11 cellular contexts compared by ENCODE assay signal in genomic region chr6:98039876-98040605, GRCh38.
DNase-seq lines count a peak whose midpoint lies in the region; ATAC-seq and TF ChIP-seq lines count a peak whose summit lies in the region.
"Had no signal": no experiment of that assay in that cellular context is flagged by ENCODE, and none has a peak within 500 bp of the region (broad histone marks: within the 10 kb centered on the region; RNA-seq: fewer than 3 reads in every experiment).

No MANE protein-coding gene starts in this region.

- peak; percentile 12 for DNase-seq in MCF 10A (ENCODE audit: unreplicated experiment)
- no peak for DNase-seq in breast epithelium (ENCODE audit: low spot score in 2 of 2)
- DNase-seq in foreskin keratinocyte: peak in 1 of 2 donors; percentile 26
- DNase-seq in type B pancreatic cell (ENCODE audit: extremely low spot score, unreplicated experiment): no peak
- no peak for DNase-seq in NCI-H2107 (lab: John Stamatoyannopoulos, UW)
- no peak for DNase-seq in activated naive CD4-positive, alpha-beta T cell treated with anti-CD3 and anti-CD28 coated beads for 36 hours
- DNase-seq: activated CD4-positive, alpha-beta T cell treated with anti-CD3 and anti-CD28 coated beads, Interleukin-2, amount 50 U/mL, for 1 hour; CD4-positive, alpha-beta memory T cell; NCI-H524 treated with DMSO at 0.1 percent for 48 hours had no signal

- H3K4me3 ChIP-seq in breast epithelium (no peak overlapping the region), OCI-LY3 (ENCODE audit: low read length) (no peak overlapping the region)

- no peaks in the 10 kb centered on the region for H3K79me2 ChIP-seq in OCI-LY3 (ENCODE audit: low read length)

- no peak for TF ChIP-seq POLR2A in breast epithelium (IDR thresholded peaks at IDR 0.05)

- H3K9me3 Mint-ChIP-seq in MCF 10A (ENCODE audit: unreplicated experiment): no peaks in the 10 kb centered on the region
- no peaks in the 10 kb centered on the region for H3K9me3 Mint-ChIP-seq in type B pancreatic cell
- H3K9me3 Mint-ChIP-seq in activated naive CD4-positive, alpha-beta T cell treated with anti-CD3 and anti-CD28 coated beads for 36 hours: no peaks in the 10 kb centered on the region

- H3K27ac ChIP-seq in breast epithelium (no peak overlapping the region), OCI-LY3 (ENCODE audit: low read length) (no peak overlapping the region), foreskin keratinocyte (no peak overlapping the region)

- H3K9ac ChIP-seq in OCI-LY3 (ENCODE audit: low read length): no peak overlapping the region

- no peaks in the 10 kb centered on the region for H4K20me1 ChIP-seq in OCI-LY3 (ENCODE audit: insufficient read depth, low read length)

- no TSS peak for BruUV-seq in MCF 10A (replicated peaks; lab: Mats Ljungman, UMichigan)

- H3K4me1 ChIP-seq in breast epithelium: no peaks in the 10 kb centered on the region
- no peaks in the 10 kb centered on the region for H3K4me1 ChIP-seq in OCI-LY3 (ENCODE audit: low read length)
- H3K4me1 ChIP-seq in foreskin keratinocyte: no peaks in the 10 kb centered on the region

- H3K27me3 Mint-ChIP-seq in MCF 10A (ENCODE audit: insufficient read depth, unreplicated experiment) (peaks cover 68% of the 10 kb centered on the region), type B pancreatic cell (peaks cover 20% of the 10 kb centered on the region)
- no peaks in the 10 kb centered on the region for H3K27me3 Mint-ChIP-seq in activated naive CD4-positive, alpha-beta T cell treated with anti-CD3 and anti-CD28 coated beads for 36 hours (ENCODE audit: low read depth)
- H3K27me3 Mint-ChIP-seq: CD4-positive, alpha-beta memory T cell had no signal

- H2AFZ ChIP-seq in OCI-LY3 (ENCODE audit: low read depth, low read length): no peak overlapping the region

- H3K9me3 ChIP-seq in breast epithelium (no peaks in the 10 kb centered on the region), OCI-LY3 (ENCODE audit: insufficient read depth, low read length) (no peaks in the 10 kb centered on the region)

- H3K27ac Mint-ChIP-seq in MCF 10A (ENCODE audit: low read depth, unreplicated experiment) (no peak overlapping the region), type B pancreatic cell (no peak overlapping the region)
- no peak overlapping the region for H3K27ac Mint-ChIP-seq in activated naive CD4-positive, alpha-beta T cell treated with anti-CD3 and anti-CD28 coated beads for 36 hours
- H3K27ac Mint-ChIP-seq: CD4-positive, alpha-beta memory T cell had no signal

- intact Hi-C loops in MCF 10A (cut with micrococcal nuclease): loop anchor here (1.0 to 5.0 kb wide), 4 partner anchors 313 to 543 kb away; no protein-coding TSS in a partner anchor
- intact Hi-C loops in breast epithelium (cut with DNase I; ENCODE audit: low total_unique reads): no loop called here
- intact Hi-C loops in activated naive CD4-positive, alpha-beta T cell treated with anti-CD3 and anti-CD28 coated beads for 36 hours (cut with micrococcal nuclease): no loop called here

- peak overlapping the region; percentile 33; the same call in 1 of the 2 replicates for H3K4me2 ChIP-seq in OCI-LY3 (ENCODE audit: low read length)

- POLR2A ChIA-PET in MCF 10A (lab: Yijun Ruan, JAX): no interaction called here

- no peaks in the 10 kb centered on the region for H3K36me3 ChIP-seq in breast epithelium
- no peaks in the 10 kb centered on the region for H3K36me3 ChIP-seq in OCI-LY3 (replicated peaks; ENCODE audit: low read depth, low read length)

- CTCF ChIA-PET in MCF 10A (lab: Yijun Ruan, JAX): interaction anchor here (0.6 to 1.2 kb wide), 3 partner anchors 315 to 546 kb away, joined by 3 read pairs; no protein-coding TSS in a partner anchor
- CTCF ChIA-PET in activated naive CD4-positive, alpha-beta T cell treated with anti-CD3 and anti-CD28 coated beads for 36 hours (lab: Charles Lee): no interaction called here

- ATAC-seq in foreskin keratinocyte (peak; percentile 38), HG03520 (IDR thresholded peaks at IDR 0.05; ENCODE audit: unreplicated experiment) (no peak)

- H3K4me1 Mint-ChIP-seq in MCF 10A (ENCODE audit: insufficient read depth, unreplicated experiment): no peaks in the 10 kb centered on the region
- peaks cover 25% of the 10 kb centered on the region for H3K4me1 Mint-ChIP-seq in type B pancreatic cell (ENCODE audit: unreplicated experiment)
- no peaks in the 10 kb centered on the region for H3K4me1 Mint-ChIP-seq in activated naive CD4-positive, alpha-beta T cell treated with anti-CD3 and anti-CD28 coated beads for 36 hours (ENCODE audit: low read depth)
- H3K4me1 Mint-ChIP-seq: CD4-positive, alpha-beta memory T cell had no signal

- TF ChIP-seq CTCF in MCF 10A (IDR thresholded peaks at IDR 0.05; ENCODE audit: unreplicated experiment): peak; percentile 49
- TF ChIP-seq CTCF in breast epithelium (IDR thresholded peaks at IDR 0.05): no peak
- TF ChIP-seq CTCF in OCI-LY3 (IDR thresholded peaks at IDR 0.05; ENCODE audit: low read depth, low read length): peak; percentile 57
- peak; percentile 62 for TF ChIP-seq CTCF in foreskin keratinocyte (conservative IDR thresholded peaks at IDR 0.05)
- peak; percentile 72 for TF ChIP-seq CTCF in type B pancreatic cell (conservative IDR thresholded peaks at IDR 0.05)

- H3K4me3 Mint-ChIP-seq in MCF 10A (ENCODE audit: unreplicated experiment): no peak overlapping the region
- no peak overlapping the region for H3K4me3 Mint-ChIP-seq in type B pancreatic cell
- no peak overlapping the region for H3K4me3 Mint-ChIP-seq in activated naive CD4-positive, alpha-beta T cell treated with anti-CD3 and anti-CD28 coated beads for 36 hours

- H3K36me3 Mint-ChIP-seq in MCF 10A (ENCODE audit: insufficient read depth, unreplicated experiment): no peaks in the 10 kb centered on the region
- H3K36me3 Mint-ChIP-seq in type B pancreatic cell: no peaks in the 10 kb centered on the region
- no peaks in the 10 kb centered on the region for H3K36me3 Mint-ChIP-seq in activated naive CD4-positive, alpha-beta T cell treated with anti-CD3 and anti-CD28 coated beads for 36 hours (ENCODE audit: low read depth)
- H3K36me3 Mint-ChIP-seq: CD4-positive, alpha-beta memory T cell had no signal

- H3K27me3 ChIP-seq in breast epithelium (peaks cover 0 to 12% of the 10 kb centered on the region in 2 donors), OCI-LY3 (ENCODE audit: low read depth, low read length) (no peaks in the 10 kb centered on the region), foreskin keratinocyte (peaks cover 21% of the 10 kb centered on the region)

Comparison
In these comparisons a context has a peak if more than half of its experiments do, and no peak if none do; other contexts are left out.
1. CTCF ChIP-seq: peak in MCF 10A (single experiment), OCI-LY3 (single experiment), foreskin keratinocyte (single experiment) and type B pancreatic cell (single experiment); none in breast epithelium (0 of 3).